ENCODE assay signal across 8 cellular contexts in genomic region chr2:230758566-230759480, GRCh38. TPM values are rescaled to one million over a fixed set of nuclear protein-coding genes. Genes with fewer than 3 reads are reported as not detected.
A peak's percentile ranks its signal among the peaks of the same experiment; 100 is the strongest.
DNase-seq lines count a peak whose midpoint lies in the region; TF ChIP-seq lines count a peak whose summit lies in the region.

No MANE protein-coding gene starts in this region.

- peaks cover 17% of the 10 kb centered on the region for H3F3A ChIP-seq in smooth muscle cell (ENCODE audit: low read depth)

- 80 to 84% methylated on average over 6 of the region's 6 CpGs for WGBS in esophagus, 2 donors
- 58% methylated on average over 6 of the region's 6 CpGs for WGBS in smooth muscle cell (ENCODE audit: low lambda C conversion rate)

- no peak overlapping the region for H3K4me3 ChIP-seq in SJSA1
- no peak overlapping the region for H3K4me3 ChIP-seq in esophagus (ENCODE audit: low read depth in 1 of 2, low read length in 2 of 2)
- H3K4me3 ChIP-seq in smooth muscle cell: no peak overlapping the region

- peaks cover 65% of the 10 kb centered on the region for H4K20me1 ChIP-seq in smooth muscle cell (ENCODE audit: low read depth)

- DNase-seq in GM13976 (ENCODE audit: low spot score) (peak; percentile 41), SJSA1 (ENCODE audit: low read depth in 1 of 2, low spot score in 2 of 2) (peak in 1 of 2 experiments; percentile 83), smooth muscle cell (lab: John Stamatoyannopoulos, UW; ENCODE audit: unreplicated experiment) (no peak), RWPE1 (ENCODE audit: low spot score) (no peak), SW480 (ENCODE audit: low spot score) (no peak), globus pallidus (ENCODE audit: low spot score) (no peak), NCI-H1417 treated with DMSO at 0.1 percent for 48 hours (lab: John Stamatoyannopoulos, UW) (no peak)

- TF ChIP-seq CTCF in GM13976 (IDR thresholded peaks at IDR 0.05; ENCODE audit: borderline replicate concordance, control extremely low read depth, extremely low read depth, insufficient read depth, missing control alignments) (no peak), smooth muscle cell (IDR thresholded peaks at IDR 0.05; ENCODE audit: borderline replicate concordance, insufficient read depth, poor library complexity, severe bottlenecking) (no peak), RWPE1 (conservative IDR thresholded peaks at IDR 0.05; ENCODE audit: low read depth) (no peak)

- H3K4me2 ChIP-seq in smooth muscle cell: peak overlapping the region; percentile 56

- H3K79me2 ChIP-seq in smooth muscle cell (ENCODE audit: low read depth): peaks cover 65% of the 10 kb centered on the region

- POLR2A ChIA-PET in RWPE1 (lab: Yijun Ruan, JAX; ENCODE audit: low non-redundant PET): interaction anchor here (0.6 kb wide), 1 partner anchor 385 kb away, joined by 4 read pairs; no protein-coding TSS in a partner anchor

- H3K27ac ChIP-seq in SJSA1 (peak overlapping the region; percentile 64), esophagus (ENCODE audit: low read depth in 2 of 2, low read length in 1 of 2) (peak overlapping the region; percentile 21 to 66), smooth muscle cell (ENCODE audit: low read depth) (peak overlapping the region; percentile 87), RWPE1 (no peak overlapping the region)

- H3K4me1 ChIP-seq in SJSA1 (replicated peaks): peaks cover 33% of the 10 kb centered on the region
- H3K4me1 ChIP-seq in esophagus (ENCODE audit: control insufficient read depth in 2 of 2, insufficient read depth in 2 of 2, low read length in 1 of 2): peaks cover 5 to 7% of the 10 kb centered on the region in 2 donors
- peaks cover 25% of the 10 kb centered on the region for H3K4me1 ChIP-seq in smooth muscle cell (ENCODE audit: low read depth)

- H3K27me3 ChIP-seq in SJSA1 (replicated peaks): no peaks in the 10 kb centered on the region
- H3K27me3 ChIP-seq in esophagus (ENCODE audit: control insufficient read depth in 1 of 2, insufficient read depth in 2 of 2, low read length in 2 of 2): no peaks in the 10 kb centered on the region
- H3K27me3 ChIP-seq in smooth muscle cell (ENCODE audit: low read depth): no peaks in the 10 kb centered on the region

- H3K9me3 ChIP-seq in SJSA1 (replicated peaks) (no peaks in the 10 kb centered on the region), esophagus (ENCODE audit: control insufficient read depth in 2 of 2, insufficient read depth in 1 of 2, low read depth in 1 of 2, low read length in 1 of 2) (no peaks in the 10 kb centered on the region), smooth muscle cell (replicated peaks; ENCODE audit: low read depth) (no peaks in the 10 kb centered on the region)

- in situ Hi-C loops in GM13976 (cut with MboI; ENCODE audit: low sequenced_read_pairs, unreplicated experiment): no loop called here

- H3K9ac ChIP-seq in smooth muscle cell (ENCODE audit: low read depth): peak overlapping the region; percentile 69

- no peak overlapping the region for H2AFZ ChIP-seq in smooth muscle cell (ENCODE audit: low read depth)

- CTCF ChIA-PET in RWPE1 (lab: Yijun Ruan, JAX): interaction anchor here (0.6 kb wide), 1 partner anchor 32 kb away, joined by 3 read pairs; no protein-coding TSS in a partner anchor

- H3K36me3 ChIP-seq in SJSA1 (peaks cover 28% of the 10 kb centered on the region), esophagus (ENCODE audit: control insufficient read depth in 2 of 2, insufficient read depth in 2 of 2, low read length in 1 of 2) (peaks cover 2 to 3% of the 10 kb centered on the region in 2 donors), smooth muscle cell (ENCODE audit: low read depth) (no peaks in the 10 kb centered on the region)

RNA-seq across cellular contexts. Expression of gene CAB39, which starts 46.2 kb away (rescaled TPM):
- total RNA-seq in SJSA1 (2014; rRNA removed; shearing (Covaris generic)): 106 and 108 TPM in 2 replicates
- 10 to 100 TPM; 29.7 to 33.6 TPM for polyA plus RNA-seq in esophagus
- 62.4 and 62.7 TPM in 2 replicates for total RNA-seq in smooth muscle cell
- polyA plus RNA-seq in smooth muscle cell: 21.7 and 25.5 TPM in 2 replicates
